In genomic region chr13:26221399-26221720, GRCh38 we compare ENCODE assay signal across 1 cellular context.
TF ChIP-seq lines count a peak whose summit lies in the region.

No MANE protein-coding gene starts in this region.

TF ChIP-seq in HEK293, 187 proteins besides CTCF, POLR2A, EP300 and RAD21 (continued from another document and continues in another):
- TF ChIP-seq ZSCAN5A (tag by site-specific recombination; IDR thresholded peaks at IDR 0.05), result no peak
- TF ChIP-seq ZNF335 (tag by site-specific recombination; conservative IDR thresholded peaks at IDR 0.05), result peak; percentile 39; the same call in 1 of the 2 replicates
- TF ChIP-seq KLF7 (tag by site-specific recombination; IDR thresholded peaks at IDR 0.05; ENCODE audit: borderline replicate concordance), result no peak
- no peak for TF ChIP-seq INSM2 (tag by site-specific recombination; IDR thresholded peaks at IDR 0.05)
- no peak for TF ChIP-seq ZNF48 (tag by site-specific recombination; IDR thresholded peaks at IDR 0.05)
- no peak for TF ChIP-seq PRDM1 (tag by site-specific recombination; IDR thresholded peaks at IDR 0.05)
- TF ChIP-seq ZNF280C (tag by site-specific recombination; IDR thresholded peaks at IDR 0.05), result no peak
- TF ChIP-seq ZBTB20 (tag by site-specific recombination; IDR thresholded peaks at IDR 0.05), result peak; percentile 63; the same call in 1 of the 2 replicates
- peak; percentile 7; the same call in 1 of the 2 replicates for TF ChIP-seq ZNF660 (tag by site-specific recombination; IDR thresholded peaks at IDR 0.05)
- TF ChIP-seq ZNF302 (tag by site-specific recombination; IDR thresholded peaks at IDR 0.05; ENCODE audit: low read depth), result no peak
- no peak for TF ChIP-seq ZNF704 (tag by site-specific recombination; IDR thresholded peaks at IDR 0.05)
- TF ChIP-seq ZNF274 (IDR thresholded peaks at IDR 0.05; ENCODE audit: low read length), result no peak
- TF ChIP-seq ZNF274 (tag by site-specific recombination; IDR thresholded peaks at IDR 0.05; ENCODE audit: borderline replicate concordance), result no peak
- no peak for TF ChIP-seq HIC1 (tag by site-specific recombination; IDR thresholded peaks at IDR 0.05)
- no peak for TF ChIP-seq ZNF544 (tag by site-specific recombination; IDR thresholded peaks at IDR 0.05)
- TF ChIP-seq ZNF510 (tag by site-specific recombination; IDR thresholded peaks at IDR 0.05; ENCODE audit: insufficient replicate concordance), result no peak
- TF ChIP-seq ZNF398 (tag by site-specific recombination; IDR thresholded peaks at IDR 0.05), result no peak
- TF ChIP-seq ZNF677 (tag by site-specific recombination; IDR thresholded peaks at IDR 0.05), result no peak
- no peak for TF ChIP-seq ZNF513 (tag by site-specific recombination; IDR thresholded peaks at IDR 0.05)
- no peak for TF ChIP-seq PBX3 (CRISPR knock-in tag; IDR thresholded peaks at IDR 0.05)
- TF ChIP-seq ZNF600 (tag by site-specific recombination; IDR thresholded peaks at IDR 0.05), result peak; percentile 58
- TF ChIP-seq PRDM2 (tag by site-specific recombination; IDR thresholded peaks at IDR 0.05; ENCODE audit: borderline replicate concordance), result no peak
- no peak for TF ChIP-seq ZBTB1 (tag by site-specific recombination; IDR thresholded peaks at IDR 0.05)
- TF ChIP-seq ZBTB11 (tag by site-specific recombination; conservative IDR thresholded peaks at IDR 0.05; ENCODE audit: low read depth), result no peak
- TF ChIP-seq ZNF776 (tag by site-specific recombination; IDR thresholded peaks at IDR 0.05; ENCODE audit: borderline replicate concordance), result no peak
- no peak for TF ChIP-seq ZNF391 (tag by site-specific recombination; IDR thresholded peaks at IDR 0.05; ENCODE audit: borderline replicate concordance, low read depth)
- no peak for TF ChIP-seq KLF16 (tag by site-specific recombination; IDR thresholded peaks at IDR 0.05)
- TF ChIP-seq ZNF354C (tag by site-specific recombination; IDR thresholded peaks at IDR 0.05; ENCODE audit: borderline replicate concordance, low read depth), result no peak
- no peak for TF ChIP-seq ZNF324 (tag by site-specific recombination; IDR thresholded peaks at IDR 0.05)
- TF ChIP-seq GLIS1 (tag by site-specific recombination; IDR thresholded peaks at IDR 0.05), result peak; percentile 20; the same call in 1 of the 2 replicates
- TF ChIP-seq ZNF311 (tag by site-specific recombination; IDR thresholded peaks at IDR 0.05; ENCODE audit: borderline replicate concordance), result no peak
- TF ChIP-seq ZNF664 (tag by site-specific recombination; IDR thresholded peaks at IDR 0.05), result no peak
- TF ChIP-seq MEIS1 (CRISPR knock-in tag; IDR thresholded peaks at IDR 0.05; ENCODE audit: borderline replicate concordance), result no peak
